In genomic region chr1:34985063-34985770, GRCh38 we compare ENCODE assay signal across 1 cellular context.
TF ChIP-seq lines count a peak whose summit lies in the region.

Gene TMEM35B (minus strand): TSS chr1:34985347. CDS start chr1:34985305, 42 bp downstream.

TF ChIP-seq in K562, 482 proteins besides CTCF, POLR2A, EP300 and RAD21 (continued from another document and continues in another):
- TF ChIP-seq ZBTB11 (CRISPR knock-in tag; IDR thresholded peaks at IDR 0.05) (peak in 1 of 3 experiments; percentile 58; a peak in 1 of 6 replicates), BRF1 (IDR thresholded peaks at IDR 0.05; ENCODE audit: borderline replicate concordance, extremely low read depth, insufficient read length) (no peak), RBFOX2 (IDR thresholded peaks at IDR 0.05; ENCODE audit: low read depth, low read length) (peak; percentile 92), ZNF584 (CRISPR knock-in tag; IDR thresholded peaks at IDR 0.05; ENCODE audit: low read depth) (no peak), SIN3A (IDR thresholded peaks at IDR 0.05; ENCODE audit: borderline replicate concordance in 2 of 2, control insufficient read depth in 1 of 2, low read depth in 2 of 2, low read length in 2 of 2) (peak; percentile 37 to 52; a peak in 1 of 4 replicates), SP1 (CRISPR knock-in tag; IDR thresholded peaks at IDR 0.05) (no peak; the same call in 1 of the 2 replicates), TEAD4 (IDR thresholded peaks at IDR 0.05; ENCODE audit: low read length) (no peak), TEAD4 (CRISPR knock-in tag; IDR thresholded peaks at IDR 0.05; ENCODE audit: borderline replicate concordance) (no peak), NR1H2 (CRISPR knock-in tag; IDR thresholded peaks at IDR 0.05) (no peak; the same call in 1 of the 2 replicates), EP400 (IDR thresholded peaks at IDR 0.05) (peak; percentile 57), KAT7 (CRISPR knock-in tag; IDR thresholded peaks at IDR 0.05; ENCODE audit: borderline replicate concordance) (peak; percentile 62; the same call in 1 of the 2 replicates), POLR3G (IDR thresholded peaks at IDR 0.05; ENCODE audit: extremely low read depth, insufficient read length, insufficient replicate concordance) (no peak), TGIF2 (CRISPR knock-in tag; IDR thresholded peaks at IDR 0.05) (no peak), GTF2E2 (tag; IDR thresholded peaks at IDR 0.05) (0 out of 2 replicates have a peak, but pooled peaks have one; percentile 38), TSC22D4 (tag; IDR thresholded peaks at IDR 0.05) (no peak), NCOA4 (IDR thresholded peaks at IDR 0.05; ENCODE audit: partially characterized antibody) (no peak), MXI1 (IDR thresholded peaks at IDR 0.05; ENCODE audit: low read depth, low read length) (no peak), ATF1 (CRISPR knock-in tag; IDR thresholded peaks at IDR 0.05) (no peak), ATF1 (tag; IDR thresholded peaks at IDR 0.05) (peak; percentile 58; the same call in 1 of the 2 replicates), MEF2D (tag; conservative IDR thresholded peaks at IDR 0.05; ENCODE audit: low read depth) (no peak), ZNF766 (CRISPR knock-in tag; conservative IDR thresholded peaks at IDR 0.05) (no peak), ELF4 (CRISPR knock-in tag; IDR thresholded peaks at IDR 0.05) (0 out of 2 replicates have a peak, but pooled peaks have one; percentile 63), ZNF217 (CRISPR knock-in tag; IDR thresholded peaks at IDR 0.05) (no peak), POLR2AphosphoS2 (IDR thresholded peaks at IDR 0.05; ENCODE audit: low read length) (peak; percentile 82; the same call in 1 of the 2 replicates), CBX3 (IDR thresholded peaks at IDR 0.05; ENCODE audit: borderline replicate concordance in 1 of 2, low read length in 2 of 2) (no peak), ZNF311 (CRISPR knock-in tag; IDR thresholded peaks at IDR 0.05) (no peak), ZBTB17 (CRISPR knock-in tag; IDR thresholded peaks at IDR 0.05) (peak; percentile 73), ZNF398 (CRISPR knock-in tag; IDR thresholded peaks at IDR 0.05) (no peak), MAFF (IDR thresholded peaks at IDR 0.05; ENCODE audit: low read length) (no peak), NBN (IDR thresholded peaks at IDR 0.05; ENCODE audit: low read depth) (0 out of 2 replicates have a peak, but pooled peaks have one; percentile 43), MAX (CRISPR knock-in tag; IDR thresholded peaks at IDR 0.05) (no peak), SLC30A9 (CRISPR knock-in tag; IDR thresholded peaks at IDR 0.05) (no peak), ZNF263 (CRISPR knock-in tag; IDR thresholded peaks at IDR 0.05; ENCODE audit: borderline replicate concordance) (no peak), KAT8 (IDR thresholded peaks at IDR 0.05; ENCODE audit: low read depth) (no peak), HMGXB4 (CRISPR knock-in tag; IDR thresholded peaks at IDR 0.05) (0 out of 2 replicates have a peak, but pooled peaks have one; percentile 31), HEY1 (CRISPR knock-in tag; IDR thresholded peaks at IDR 0.05; ENCODE audit: borderline replicate concordance) (no peak), ZFPM2 (CRISPR knock-in tag; IDR thresholded peaks at IDR 0.05) (no peak), PHB (CRISPR knock-in tag; IDR thresholded peaks at IDR 0.05) (0 out of 2 replicates have a peak, but pooled peaks have one; percentile 57), NEUROD1 (IDR thresholded peaks at IDR 0.05; ENCODE audit: borderline replicate concordance, low read depth, low read length, partially characterized antibody) (peak; percentile 18)
- TF ChIP-seq, protein P1, sequence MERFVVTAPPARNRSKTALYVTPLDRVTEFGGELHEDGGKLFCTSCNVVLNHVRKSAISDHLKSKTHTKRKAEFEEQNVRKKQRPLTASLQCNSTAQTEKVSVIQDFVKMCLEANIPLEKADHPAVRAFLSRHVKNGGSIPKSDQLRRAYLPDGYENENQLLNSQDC (CRISPR knock-in tag; IDR thresholded peaks at IDR 0.05), result no peak
- TF ChIP-seq, protein P2, sequence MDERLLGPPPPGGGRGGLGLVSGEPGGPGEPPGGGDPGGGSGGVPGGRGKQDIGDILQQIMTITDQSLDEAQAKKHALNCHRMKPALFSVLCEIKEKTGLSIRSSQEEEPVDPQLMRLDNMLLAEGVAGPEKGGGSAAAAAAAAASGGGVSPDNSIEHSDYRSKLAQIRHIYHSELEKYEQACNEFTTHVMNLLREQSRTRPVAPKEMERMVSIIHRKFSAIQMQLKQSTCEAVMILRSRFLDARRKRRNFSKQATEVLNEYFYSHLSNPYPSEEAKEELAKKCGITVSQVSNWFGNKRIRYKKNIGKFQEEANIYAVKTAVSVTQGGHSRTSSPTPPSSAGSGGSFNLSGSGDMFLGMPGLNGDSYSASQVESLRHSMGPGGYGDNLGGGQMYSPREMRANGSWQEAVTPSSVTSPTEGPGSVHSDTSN (CRISPR knock-in tag; IDR thresholded peaks at IDR 0.05; ENCODE audit: low read depth), result no peak
- TF ChIP-seq, protein P2 (tag; conservative IDR thresholded peaks at IDR 0.05; ENCODE audit: low read depth), result no peak
- TF ChIP-seq, protein P3, sequence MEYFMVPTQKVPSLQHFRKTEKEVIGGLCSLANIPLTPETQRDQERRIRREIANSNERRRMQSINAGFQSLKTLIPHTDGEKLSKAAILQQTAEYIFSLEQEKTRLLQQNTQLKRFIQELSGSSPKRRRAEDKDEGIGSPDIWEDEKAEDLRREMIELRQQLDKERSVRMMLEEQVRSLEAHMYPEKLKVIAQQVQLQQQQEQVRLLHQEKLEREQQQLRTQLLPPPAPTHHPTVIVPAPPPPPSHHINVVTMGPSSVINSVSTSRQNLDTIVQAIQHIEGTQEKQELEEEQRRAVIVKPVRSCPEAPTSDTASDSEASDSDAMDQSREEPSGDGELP (CRISPR knock-in tag; IDR thresholded peaks at IDR 0.05; ENCODE audit: borderline replicate concordance), result peak; percentile 52; the same call in 1 of the 2 replicates
- TF ChIP-seq, protein P4, sequence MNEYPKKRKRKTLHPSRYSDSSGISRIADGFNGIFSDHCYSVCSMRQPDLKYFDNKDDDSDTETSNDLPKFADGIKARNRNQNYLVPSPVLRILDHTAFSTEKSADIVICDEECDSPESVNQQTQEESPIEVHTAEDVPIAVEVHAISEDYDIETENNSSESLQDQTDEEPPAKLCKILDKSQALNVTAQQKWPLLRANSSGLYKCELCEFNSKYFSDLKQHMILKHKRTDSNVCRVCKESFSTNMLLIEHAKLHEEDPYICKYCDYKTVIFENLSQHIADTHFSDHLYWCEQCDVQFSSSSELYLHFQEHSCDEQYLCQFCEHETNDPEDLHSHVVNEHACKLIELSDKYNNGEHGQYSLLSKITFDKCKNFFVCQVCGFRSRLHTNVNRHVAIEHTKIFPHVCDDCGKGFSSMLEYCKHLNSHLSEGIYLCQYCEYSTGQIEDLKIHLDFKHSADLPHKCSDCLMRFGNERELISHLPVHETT (CRISPR knock-in tag; conservative IDR thresholded peaks at IDR 0.05 in 1 of 2, IDR thresholded peaks at IDR 0.05 in 1 of 2), result no peak; a peak in 1 of 4 replicates
- TF ChIP-seq, protein P5, sequence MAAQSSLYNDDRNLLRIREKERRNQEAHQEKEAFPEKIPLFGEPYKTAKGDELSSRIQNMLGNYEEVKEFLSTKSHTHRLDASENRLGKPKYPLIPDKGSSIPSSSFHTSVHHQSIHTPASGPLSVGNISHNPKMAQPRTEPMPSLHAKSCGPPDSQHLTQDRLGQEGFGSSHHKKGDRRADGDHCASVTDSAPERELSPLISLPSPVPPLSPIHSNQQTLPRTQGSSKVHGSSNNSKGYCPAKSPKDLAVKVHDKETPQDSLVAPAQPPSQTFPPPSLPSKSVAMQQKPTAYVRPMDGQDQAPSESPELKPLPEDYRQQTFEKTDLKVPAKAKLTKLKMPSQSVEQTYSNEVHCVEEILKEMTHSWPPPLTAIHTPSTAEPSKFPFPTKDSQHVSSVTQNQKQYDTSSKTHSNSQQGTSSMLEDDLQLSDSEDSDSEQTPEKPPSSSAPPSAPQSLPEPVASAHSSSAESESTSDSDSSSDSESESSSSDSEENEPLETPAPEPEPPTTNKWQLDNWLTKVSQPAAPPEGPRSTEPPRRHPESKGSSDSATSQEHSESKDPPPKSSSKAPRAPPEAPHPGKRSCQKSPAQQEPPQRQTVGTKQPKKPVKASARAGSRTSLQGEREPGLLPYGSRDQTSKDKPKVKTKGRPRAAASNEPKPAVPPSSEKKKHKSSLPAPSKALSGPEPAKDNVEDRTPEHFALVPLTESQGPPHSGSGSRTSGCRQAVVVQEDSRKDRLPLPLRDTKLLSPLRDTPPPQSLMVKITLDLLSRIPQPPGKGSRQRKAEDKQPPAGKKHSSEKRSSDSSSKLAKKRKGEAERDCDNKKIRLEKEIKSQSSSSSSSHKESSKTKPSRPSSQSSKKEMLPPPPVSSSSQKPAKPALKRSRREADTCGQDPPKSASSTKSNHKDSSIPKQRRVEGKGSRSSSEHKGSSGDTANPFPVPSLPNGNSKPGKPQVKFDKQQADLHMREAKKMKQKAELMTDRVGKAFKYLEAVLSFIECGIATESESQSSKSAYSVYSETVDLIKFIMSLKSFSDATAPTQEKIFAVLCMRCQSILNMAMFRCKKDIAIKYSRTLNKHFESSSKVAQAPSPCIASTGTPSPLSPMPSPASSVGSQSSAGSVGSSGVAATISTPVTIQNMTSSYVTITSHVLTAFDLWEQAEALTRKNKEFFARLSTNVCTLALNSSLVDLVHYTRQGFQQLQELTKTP (IDR thresholded peaks at IDR 0.05; ENCODE audit: low read depth in 1 of 2, partially characterized antibody in 2 of 2), result no peak
- TF ChIP-seq, protein P6, sequence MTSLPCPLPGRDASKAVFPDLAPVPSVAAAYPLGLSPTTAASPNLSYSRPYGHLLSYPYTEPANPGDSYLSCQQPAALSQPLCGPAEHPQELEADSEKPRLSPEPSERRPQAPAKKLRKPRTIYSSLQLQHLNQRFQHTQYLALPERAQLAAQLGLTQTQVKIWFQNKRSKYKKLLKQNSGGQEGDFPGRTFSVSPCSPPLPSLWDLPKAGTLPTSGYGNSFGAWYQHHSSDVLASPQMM (CRISPR knock-in tag; IDR thresholded peaks at IDR 0.05), result no peak
- TF ChIP-seq, protein P7, sequence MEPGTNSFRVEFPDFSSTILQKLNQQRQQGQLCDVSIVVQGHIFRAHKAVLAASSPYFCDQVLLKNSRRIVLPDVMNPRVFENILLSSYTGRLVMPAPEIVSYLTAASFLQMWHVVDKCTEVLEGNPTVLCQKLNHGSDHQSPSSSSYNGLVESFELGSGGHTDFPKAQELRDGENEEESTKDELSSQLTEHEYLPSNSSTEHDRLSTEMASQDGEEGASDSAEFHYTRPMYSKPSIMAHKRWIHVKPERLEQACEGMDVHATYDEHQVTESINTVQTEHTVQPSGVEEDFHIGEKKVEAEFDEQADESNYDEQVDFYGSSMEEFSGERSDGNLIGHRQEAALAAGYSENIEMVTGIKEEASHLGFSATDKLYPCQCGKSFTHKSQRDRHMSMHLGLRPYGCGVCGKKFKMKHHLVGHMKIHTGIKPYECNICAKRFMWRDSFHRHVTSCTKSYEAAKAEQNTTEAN (CRISPR knock-in tag; IDR thresholded peaks at IDR 0.05), result no peak
